In the genomic region with DNA sequence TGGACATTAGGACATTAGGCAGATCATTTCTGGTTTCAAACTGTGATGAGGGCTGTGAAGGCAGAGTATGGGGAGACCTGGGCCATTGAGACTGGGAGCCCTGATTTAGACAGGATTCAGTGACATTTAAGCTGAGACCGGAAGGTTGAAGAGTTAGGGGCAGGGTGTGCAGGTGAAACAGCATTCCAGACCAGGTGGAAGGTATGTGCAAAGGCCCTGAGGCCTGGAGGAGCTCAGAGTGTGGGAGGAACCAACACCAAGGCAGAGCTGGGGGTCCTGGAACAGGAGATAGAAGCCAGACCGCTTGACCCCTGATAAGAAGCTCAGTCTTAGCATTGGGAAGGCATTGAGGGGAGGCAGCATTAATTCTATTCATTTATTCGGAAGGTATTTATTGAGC, we compare ENCODE assay signal across 18 cellular contexts. TPM values are rescaled to one million over a fixed set of nuclear protein-coding genes. Genes with fewer than 3 reads are reported as not detected.
DNase-seq lines count a peak whose midpoint lies in the region; ATAC-seq and TF ChIP-seq lines count a peak whose summit lies in the region.
"Had no signal": no experiment of that assay in that cellular context is flagged by ENCODE, and none has a peak within 500 bp of the region (broad histone marks: within the 10 kb centered on the region; RNA-seq: fewer than 3 reads in every experiment).

No MANE protein-coding gene starts in this region.

- H3K4me1 Mint-ChIP-seq in WTC11 = no peaks in the 10 kb centered on the region
- H3K4me1 Mint-ChIP-seq in naive thymus-derived CD4-positive, alpha-beta T cell = peaks cover 8 to 26% (median 14%) of the 10 kb centered on the region in 7 donors
- H3K4me1 Mint-ChIP-seq: CD14-positive monocyte had no signal

- intact Hi-C loops in left ventricle myocardium inferior (cut with micrococcal nuclease) = no loop called here
- intact Hi-C loops in cardiac septum (cut with DNase I) = no loop called here
- intact Hi-C loops in naive thymus-derived CD4-positive, alpha-beta T cell (cut with micrococcal nuclease) = no loop called here
- intact Hi-C loops in colonic mucosa (cut with DNase I) = no loop called here

- DNase-seq in left ventricle myocardium inferior (no peak), cardiac septum (ENCODE audit: low spot score) (no peak), WTC11 (ENCODE audit: low spot score) (no peak), colonic mucosa (no peak), cerebellar nuclear complex (lab: John Stamatoyannopoulos, UW) (no peak)
- DNase-seq in naive thymus-derived CD4-positive, alpha-beta T cell = no peak
- DNase-seq in stimulated activated CD4-positive, alpha-beta T cell treated with anti-CD3 and anti-CD28 coated beads, Interleukin-4, amount 100 ng/mL, for 4 hours = no peak
- DNase-seq: 8988T, Calu3, DMS79 treated with DMSO at 0.1 percent for 48 hours, GM23248, IMR-90 had no signal

- H3K27ac ChIP-seq in left ventricle myocardium inferior (replicated peaks) (peak overlapping the region; percentile 83), colonic mucosa (no peak overlapping the region)
- H3K27ac ChIP-seq in naive thymus-derived CD4-positive, alpha-beta T cell (ENCODE audit: low read depth, low read length) = no peak overlapping the region
- H3K27ac ChIP-seq: BLaER1, GM23248 had no signal

- no peaks in the 10 kb centered on the region for H3K9me3 Mint-ChIP-seq in WTC11
- no peaks in the 10 kb centered on the region for H3K9me3 Mint-ChIP-seq in naive thymus-derived CD4-positive, alpha-beta T cell
- H3K9me3 Mint-ChIP-seq: CD4-positive, alpha-beta memory T cell had no signal

- CTCF ChIA-PET in WTC11 (lab: Charles Lee) = no interaction called here
- CTCF ChIA-PET in naive thymus-derived CD4-positive, alpha-beta T cell (lab: Charles Lee) = no interaction called here

- H3K27me3 Mint-ChIP-seq in WTC11 (ENCODE audit: low read depth) = no peaks in the 10 kb centered on the region
- no peaks in the 10 kb centered on the region for H3K27me3 Mint-ChIP-seq in naive thymus-derived CD4-positive, alpha-beta T cell
- H3K27me3 Mint-ChIP-seq: CD4-positive, alpha-beta memory T cell had no signal

- no peaks in the 10 kb centered on the region for H3K27me3 ChIP-seq in left ventricle myocardium inferior (ENCODE audit: low read depth)
- H3K27me3 ChIP-seq in naive thymus-derived CD4-positive, alpha-beta T cell (ENCODE audit: control insufficient read depth in 2 of 2, insufficient read depth in 2 of 2, low read length in 2 of 2) = no peaks in the 10 kb centered on the region
- H3K27me3 ChIP-seq in colonic mucosa = no peaks in the 10 kb centered on the region
- H3K27me3 ChIP-seq: BLaER1 had no signal

- H3K4me3 ChIP-seq in left ventricle myocardium inferior (no peak overlapping the region), colonic mucosa (no peak overlapping the region)
- no peak overlapping the region for H3K4me3 ChIP-seq in naive thymus-derived CD4-positive, alpha-beta T cell (ENCODE audit: low read length)
- H3K4me3 ChIP-seq: BLaER1, GM12878, GM23248, HAP-1 had no signal

- peaks cover 36% of the 10 kb centered on the region for H3K4me1 ChIP-seq in left ventricle myocardium inferior
- H3K4me1 ChIP-seq in naive thymus-derived CD4-positive, alpha-beta T cell (ENCODE audit: control insufficient read depth in 2 of 2, insufficient read depth in 2 of 2, low read length in 2 of 2) = no peaks in the 10 kb centered on the region
- no peaks in the 10 kb centered on the region for H3K4me1 ChIP-seq in colonic mucosa
- H3K4me1 ChIP-seq: HAP-1 had no signal

- H3K36me3 Mint-ChIP-seq in WTC11 = peaks cover 30% of the 10 kb centered on the region
- peaks cover 0 to 19% (median 4%) of the 10 kb centered on the region in 5 donors for H3K36me3 Mint-ChIP-seq in naive thymus-derived CD4-positive, alpha-beta T cell

- peak overlapping the region; percentile 7; the same call in 1 of the 2 replicates for H3K27ac Mint-ChIP-seq in WTC11
- H3K27ac Mint-ChIP-seq in naive thymus-derived CD4-positive, alpha-beta T cell = peak overlapping the region in 5 of 9 donors; percentile 13 to 63 (median 47)
- H3K27ac Mint-ChIP-seq: CD14-positive monocyte had no signal

- POLR2A ChIA-PET in WTC11 (lab: Charles Lee) = no interaction called here
- POLR2A ChIA-PET in naive thymus-derived CD4-positive, alpha-beta T cell (lab: Charles Lee) = interaction anchor here (0.7 to 0.9 kb wide), 2 partner anchors 47 to 354 kb away, joined by 3 read pairs; a partner anchor contains a TSS

- TF ChIP-seq CTCF in left ventricle myocardium inferior (IDR thresholded peaks at IDR 0.05; ENCODE audit: borderline replicate concordance) (no peak), WTC11 (IDR thresholded peaks at IDR 0.05) (no peak), colonic mucosa (IDR thresholded peaks at IDR 0.05) (no peak)

- H3K9me3 ChIP-seq in left ventricle myocardium inferior (replicated peaks) (no peaks in the 10 kb centered on the region), colonic mucosa (no peaks in the 10 kb centered on the region)
- H3K9me3 ChIP-seq in naive thymus-derived CD4-positive, alpha-beta T cell (ENCODE audit: control insufficient read depth in 2 of 3, low read length in 3 of 3) = no peaks in the 10 kb centered on the region
- H3K9me3 ChIP-seq: BLaER1, HAP-1 had no signal

- ATAC-seq in WTC11 = no peak
- no peak for ATAC-seq in naive thymus-derived CD4-positive, alpha-beta T cell
- no peak for ATAC-seq in GM19328 (IDR thresholded peaks at IDR 0.05; ENCODE audit: unreplicated experiment)
- ATAC-seq: GM12878 had no signal

- no peak overlapping the region for H3K9ac ChIP-seq in colonic mucosa (ENCODE audit: low read depth in 2 of 2, low read length in 2 of 2)
- H3K9ac ChIP-seq: BLaER1, GM23248 had no signal

- H3K36me3 ChIP-seq in left ventricle myocardium inferior = peaks cover 52% of the 10 kb centered on the region
- peaks cover 0 to 62% (median 9%) of the 10 kb centered on the region in 3 experiments for H3K36me3 ChIP-seq in naive thymus-derived CD4-positive, alpha-beta T cell (ENCODE audit: control insufficient read depth in 2 of 3, insufficient read depth in 3 of 3, low read length in 3 of 3)
- peaks cover 9% of the 10 kb centered on the region for H3K36me3 ChIP-seq in colonic mucosa

- H3K4me3 Mint-ChIP-seq in WTC11 = no peak overlapping the region
- H3K4me3 Mint-ChIP-seq in naive thymus-derived CD4-positive, alpha-beta T cell = no peak overlapping the region
- H3K4me3 Mint-ChIP-seq: CD14-positive monocyte; CD4-positive, alpha-beta memory T cell had no signal

TF ChIP-seq in WTC11, 78 proteins besides CTCF, POLR2A, EP300 and RAD21:
- 0 out of 2 replicates have a peak, but pooled peaks have one; percentile 21 for TF ChIP-seq GTF2I (CRISPR knock-in tag; conservative IDR thresholded peaks at IDR 0.05)
- TF ChIP-seq, protein P1, sequence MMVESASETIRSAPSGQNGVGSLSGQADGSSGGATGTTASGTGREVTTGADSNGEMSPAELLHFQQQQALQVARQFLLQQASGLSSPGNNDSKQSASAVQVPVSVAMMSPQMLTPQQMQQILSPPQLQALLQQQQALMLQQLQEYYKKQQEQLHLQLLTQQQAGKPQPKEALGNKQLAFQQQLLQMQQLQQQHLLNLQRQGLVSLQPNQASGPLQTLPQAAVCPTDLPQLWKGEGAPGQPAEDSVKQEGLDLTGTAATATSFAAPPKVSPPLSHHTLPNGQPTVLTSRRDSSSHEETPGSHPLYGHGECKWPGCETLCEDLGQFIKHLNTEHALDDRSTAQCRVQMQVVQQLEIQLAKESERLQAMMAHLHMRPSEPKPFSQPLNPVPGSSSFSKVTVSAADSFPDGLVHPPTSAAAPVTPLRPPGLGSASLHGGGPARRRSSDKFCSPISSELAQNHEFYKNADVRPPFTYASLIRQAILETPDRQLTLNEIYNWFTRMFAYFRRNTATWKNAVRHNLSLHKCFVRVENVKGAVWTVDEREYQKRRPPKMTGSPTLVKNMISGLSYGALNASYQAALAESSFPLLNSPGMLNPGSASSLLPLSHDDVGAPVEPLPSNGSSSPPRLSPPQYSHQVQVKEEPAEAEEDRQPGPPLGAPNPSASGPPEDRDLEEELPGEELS (CRISPR knock-in tag; IDR thresholded peaks at IDR 0.05) = no peak

RNA-seq across cellular contexts. Expression of a gene that starts 32.5 kb away (rescaled TPM):
- total RNA-seq in left ventricle myocardium inferior (39.1 TPM), cardiac septum (37.2 TPM), WTC11 (2021) (61.6 to 64.7 TPM (median 64.7 TPM) in 3 replicates), colonic mucosa (10 to 100 TPM; 35.2 to 51.7 TPM)
- 10 to 100 TPM; 36.9 to 65.9 (median 42.7) TPM for total RNA-seq in naive thymus-derived CD4-positive, alpha-beta T cell
- polyA plus RNA-seq in naive thymus-derived CD4-positive, alpha-beta T cell = 1 to 10 TPM; 1.7 to 2.7 TPM

RNA-seq across cellular contexts. Expression of a gene that starts 47.8 kb away (rescaled TPM):
- 36.4 TPM for total RNA-seq in left ventricle myocardium inferior
- 32.8 TPM for total RNA-seq in cardiac septum
- 144 to 160 TPM (median 151 TPM) in 3 replicates for total RNA-seq in WTC11 (2021)
- total RNA-seq in naive thymus-derived CD4-positive, alpha-beta T cell = 100 to 1,000 TPM in 1 of 5 experiments, 10 to 100 TPM in 4; 60.7 to 122 (median 72.4) TPM
- polyA plus RNA-seq in naive thymus-derived CD4-positive, alpha-beta T cell = 10 to 100 TPM; 22.8 to 40.6 TPM
- 100 to 1,000 TPM in 1 of 2 donors, 10 to 100 TPM in 1; 35.5 to 124 TPM for total RNA-seq in colonic mucosa

RNA-seq across cellular contexts. Expression of a gene that starts 47.9 kb away (rescaled TPM):
- total RNA-seq in left ventricle myocardium inferior (20.1 TPM), cardiac septum (14.0 TPM), WTC11 (2021) (9.8 to 12.0 TPM (median 10.2 TPM) in 3 replicates), colonic mucosa (10 to 100 TPM; 12.7 to 28.9 TPM)
- 1 to 10 TPM; 3.8 to 8.4 (median 6.2) TPM for total RNA-seq in naive thymus-derived CD4-positive, alpha-beta T cell
- 1 to 10 TPM; 3.5 to 6.4 TPM for polyA plus RNA-seq in naive thymus-derived CD4-positive, alpha-beta T cell
